Comparison of ENCODE assay signal across 1 cellular context in genomic region chr14:23694085-23694975, GRCh38.
TF ChIP-seq lines count a peak whose summit lies in the region.

No MANE protein-coding gene starts in this region.

TF ChIP-seq in HepG2, 621 proteins besides CTCF, POLR2A, EP300 and RAD21 (continued from another document and continues in another):
- TF ChIP-seq KDM5B (CRISPR knock-in tag; IDR thresholded peaks at IDR 0.05; ENCODE audit: borderline replicate concordance) (no peak), ZNF530 (CRISPR knock-in tag; IDR thresholded peaks at IDR 0.05; ENCODE audit: low read depth) (no peak), PAWR (CRISPR knock-in tag; IDR thresholded peaks at IDR 0.05; ENCODE audit: borderline replicate concordance) (no peak), ADNP (CRISPR knock-in tag; IDR thresholded peaks at IDR 0.05) (no peak), MAZ (IDR thresholded peaks at IDR 0.05; ENCODE audit: borderline replicate concordance, low read depth, low read length) (no peak), MAZ (CRISPR knock-in tag; IDR thresholded peaks at IDR 0.05; ENCODE audit: low read depth) (no peak; the same call in 1 of the 2 replicates), ZNF691 (CRISPR knock-in tag; IDR thresholded peaks at IDR 0.05; ENCODE audit: borderline replicate concordance, low read depth) (no peak), ZNF260 (CRISPR knock-in tag; IDR thresholded peaks at IDR 0.05; ENCODE audit: borderline replicate concordance, low read depth) (no peak), LCORL (IDR thresholded peaks at IDR 0.05) (no peak), LCORL (CRISPR knock-in tag; IDR thresholded peaks at IDR 0.05) (peak; percentile 17; the same call in 1 of the 2 replicates), RFXAP (CRISPR knock-in tag; IDR thresholded peaks at IDR 0.05; ENCODE audit: borderline replicate concordance) (peak; percentile 69; the same call in 1 of the 2 replicates), SNAI1 (CRISPR knock-in tag; IDR thresholded peaks at IDR 0.05; ENCODE audit: borderline replicate concordance) (no peak), ARID5B (CRISPR knock-in tag; IDR thresholded peaks at IDR 0.05) (peak; percentile 66), ZFP82 (CRISPR knock-in tag; IDR thresholded peaks at IDR 0.05; ENCODE audit: borderline replicate concordance) (no peak), NFYB (CRISPR knock-in tag; IDR thresholded peaks at IDR 0.05) (no peak), ZNF710 (CRISPR knock-in tag; IDR thresholded peaks at IDR 0.05; ENCODE audit: borderline replicate concordance) (0 out of 2 replicates have a peak, but pooled peaks have one; percentile 46), ZFAT (CRISPR knock-in tag; conservative IDR thresholded peaks at IDR 0.05) (0 out of 2 replicates have a peak, but pooled peaks have one; percentile 52), HINFP (CRISPR knock-in tag; IDR thresholded peaks at IDR 0.05; ENCODE audit: low read depth) (no peak), PAXIP1 (CRISPR knock-in tag; conservative IDR thresholded peaks at IDR 0.05) (no peak), ZNF138 (CRISPR knock-in tag; IDR thresholded peaks at IDR 0.05; ENCODE audit: low read depth) (no peak), ZBTB21 (CRISPR knock-in tag; IDR thresholded peaks at IDR 0.05) (no peak), ZFP91 (CRISPR knock-in tag; IDR thresholded peaks at IDR 0.05; ENCODE audit: borderline replicate concordance) (no peak; the same call in 1 of the 2 replicates), FOXA3 (CRISPR knock-in tag; IDR thresholded peaks at IDR 0.05) (peak; percentile 40; the same call in 1 of the 2 replicates), CBX1 (IDR thresholded peaks at IDR 0.05; ENCODE audit: low read depth) (no peak), TRIM24 (CRISPR knock-in tag; IDR thresholded peaks at IDR 0.05) (no peak), ZBTB26 (CRISPR knock-in tag; IDR thresholded peaks at IDR 0.05; ENCODE audit: borderline replicate concordance) (no peak; the same call in 1 of the 2 replicates), DMTF1 (CRISPR knock-in tag; IDR thresholded peaks at IDR 0.05) (no peak), ZNF484 (CRISPR knock-in tag; IDR thresholded peaks at IDR 0.05; ENCODE audit: borderline replicate concordance, low read depth) (no peak), GRHL1 (CRISPR knock-in tag; conservative IDR thresholded peaks at IDR 0.05) (no peak), GMEB2 (CRISPR knock-in tag; IDR thresholded peaks at IDR 0.05; ENCODE audit: low read depth) (no peak), XBP1 (CRISPR knock-in tag; IDR thresholded peaks at IDR 0.05) (no peak), DDIT3 (CRISPR knock-in tag; IDR thresholded peaks at IDR 0.05) (peak; percentile 99), PPARG (CRISPR knock-in tag; conservative IDR thresholded peaks at IDR 0.05) (no peak), MYPOP (CRISPR knock-in tag; IDR thresholded peaks at IDR 0.05) (no peak)
